In genomic region chr9:125841444-125841843, GRCh38 we compare ENCODE assay signal across 27 cellular contexts.
DNase-seq lines count a peak whose midpoint lies in the region; ATAC-seq, FAIRE-seq and TF ChIP-seq lines count a peak whose summit lies in the region.
"Had no signal": no experiment of that assay in that cellular context is flagged by ENCODE, and none has a peak within 500 bp of the region (broad histone marks: within the 10 kb centered on the region; RNA-seq: fewer than 3 reads in every experiment).

No MANE protein-coding gene starts in this region.

- POLR2A ChIA-PET in CD8-positive, alpha-beta T cell (lab: Charles Lee), result interaction anchor here (1.0 kb wide), 1 partner anchor 10 kb away, joined by 3 read pairs; no protein-coding TSS in a partner anchor

- intact Hi-C loops in activated CD4-positive, alpha-beta T cell treated with anti-CD3 and anti-CD28 coated beads, Interleukin-2, amount 10 ng/mL, durations not matched to agents 24 days and 14 days (cut with micrococcal nuclease), result no loop called here
- intact Hi-C loops in CD8-positive, alpha-beta T cell (cut with DNase I, micrococcal nuclease), result loop anchor here in 1 of 2 experiments (2.0 kb wide), 1 partner anchor 79 kb away; no protein-coding TSS in a partner anchor

- H3K4me1 ChIP-seq in BLaER1, result peaks cover 74% of the 10 kb centered on the region
- H3K4me1 ChIP-seq in CD8-positive, alpha-beta T cell (ENCODE audit: insufficient read depth, low read length), result no peaks in the 10 kb centered on the region
- H3K4me1 ChIP-seq: breast epithelium, prostate gland, testis had no signal

- no peak for TF ChIP-seq CTCF in CD8-positive, alpha-beta T cell (IDR thresholded peaks at IDR 0.05)

- H3K9me3 ChIP-seq in BLaER1, result no peaks in the 10 kb centered on the region
- no peaks in the 10 kb centered on the region for H3K9me3 ChIP-seq in CD8-positive, alpha-beta T cell (ENCODE audit: low read length)
- H3K9me3 ChIP-seq: breast epithelium, prostate gland, testis, vagina had no signal

- FAIRE-seq in H54 (lab: Jason Lieb, UNC), result peak; percentile 99
- peak; percentile 43 for FAIRE-seq in islet of Langerhans (lab: Jason Lieb, UNC)

- no peak overlapping the region for H3K4me3 ChIP-seq in BLaER1
- no peak overlapping the region for H3K4me3 ChIP-seq in CD8-positive, alpha-beta T cell (ENCODE audit: low read depth, low read length)
- H3K4me3 ChIP-seq: breast epithelium, neural progenitor cell, prostate gland, skin epidermis, testis, vagina had no signal

- CTCF ChIA-PET in CD8-positive, alpha-beta T cell (lab: Charles Lee), result interaction anchor here (1.3 kb wide), 1 partner anchor 11 kb away, joined by 3 read pairs; no protein-coding TSS in a partner anchor

- no peaks in the 10 kb centered on the region for H3K9me3 Mint-ChIP-seq in activated CD4-positive, alpha-beta T cell treated with anti-CD3 and anti-CD28 coated beads, Interleukin-2, amount 10 ng/mL, durations not matched to agents 24 days and 14 days
- no peaks in the 10 kb centered on the region for H3K9me3 Mint-ChIP-seq in CD8-positive, alpha-beta T cell
- H3K9me3 Mint-ChIP-seq: activated T-cell treated with anti-CD3 and anti-CD28 coated beads, Interleukin-2, amount 50 U/mL, for 4 hours; HFFc6; stimulated activated effector memory CD8-positive, alpha-beta T cell treated with anti-CD3 and anti-CD28 coated beads, Interleukin-12 subunit alpha, Interleukin-12 subunit beta, amount 100 ng/mL, for 72 hours had no signal

- no peak overlapping the region for H3K4me3 Mint-ChIP-seq in activated CD4-positive, alpha-beta T cell treated with anti-CD3 and anti-CD28 coated beads, Interleukin-2, amount 10 ng/mL, durations not matched to agents 24 days and 14 days
- H3K4me3 Mint-ChIP-seq in CD8-positive, alpha-beta T cell, result no peak overlapping the region
- H3K4me3 Mint-ChIP-seq: activated T-cell treated with anti-CD3 and anti-CD28 coated beads, Interleukin-2, amount 50 U/mL, for 4 hours; HFFc6; neural progenitor cell; stimulated activated effector memory CD8-positive, alpha-beta T cell treated with anti-CD3 and anti-CD28 coated beads, Interleukin-12 subunit alpha, Interleukin-12 subunit beta, amount 100 ng/mL, for 72 hours had no signal

- no peaks in the 10 kb centered on the region for H3K27me3 Mint-ChIP-seq in activated CD4-positive, alpha-beta T cell treated with anti-CD3 and anti-CD28 coated beads, Interleukin-2, amount 10 ng/mL, durations not matched to agents 24 days and 14 days
- no peaks in the 10 kb centered on the region for H3K27me3 Mint-ChIP-seq in CD8-positive, alpha-beta T cell (ENCODE audit: low read depth)

- H3K27ac ChIP-seq in BLaER1, result peak overlapping the region; percentile 76
- H3K27ac ChIP-seq in CD8-positive, alpha-beta T cell (ENCODE audit: low read depth, low read length), result no peak overlapping the region
- H3K27ac ChIP-seq: breast epithelium, prostate gland, skin epidermis, testis, vagina had no signal

- no peaks in the 10 kb centered on the region for H3K27me3 ChIP-seq in BLaER1
- H3K27me3 ChIP-seq in CD8-positive, alpha-beta T cell (ENCODE audit: insufficient read depth, low read length), result no peaks in the 10 kb centered on the region
- H3K27me3 ChIP-seq: breast epithelium, neural progenitor cell, testis, vagina had no signal

- H3K4me2 ChIP-seq in BLaER1, result peak overlapping the region; percentile 80

- no peaks in the 10 kb centered on the region for H3K36me3 ChIP-seq in BLaER1
- no peaks in the 10 kb centered on the region for H3K36me3 ChIP-seq in CD8-positive, alpha-beta T cell (ENCODE audit: insufficient read depth, low read length)
- H3K36me3 ChIP-seq: breast epithelium, prostate gland, vagina had no signal

- no peaks in the 10 kb centered on the region for H3K36me3 Mint-ChIP-seq in activated CD4-positive, alpha-beta T cell treated with anti-CD3 and anti-CD28 coated beads, Interleukin-2, amount 10 ng/mL, durations not matched to agents 24 days and 14 days (ENCODE audit: low read depth)
- peaks cover 4% of the 10 kb centered on the region for H3K36me3 Mint-ChIP-seq in CD8-positive, alpha-beta T cell
- H3K36me3 Mint-ChIP-seq: stimulated activated effector memory CD8-positive, alpha-beta T cell treated with anti-CD3 and anti-CD28 coated beads, Interleukin-12 subunit alpha, Interleukin-12 subunit beta, amount 100 ng/mL, for 72 hours had no signal

- H3K9ac ChIP-seq in BLaER1, result peak overlapping the region; percentile 64; the same call in 1 of the 2 replicates
- H3K9ac ChIP-seq: neural progenitor cell had no signal

- H4K20me1 ChIP-seq in BLaER1, result no peaks in the 10 kb centered on the region

- no peak for TF ChIP-seq POLR2A in H54 (IDR thresholded peaks at IDR 0.05; ENCODE audit: low read depth, low read length)

- no peak for DNase-seq in H54 (ENCODE audit: insufficient read length, low spot score)
- DNase-seq in activated CD4-positive, alpha-beta T cell treated with anti-CD3 and anti-CD28 coated beads, Interleukin-2, amount 10 ng/mL, durations not matched to agents 24 days and 14 days, result no peak
- DNase-seq in activated T-cell treated with anti-CD3 and anti-CD28 coated beads for 4 hours, result no peak
- DNase-seq in CD8-positive, alpha-beta T cell, result no peak
- DNase-seq: activated CD4-positive, alpha-beta T cell treated with anti-CD3 and anti-CD28 coated beads for 1 hour; activated CD8-positive, alpha-beta memory T cell treated with anti-CD3 and anti-CD28 coated beads for 24 hours; activated naive CD4-positive, alpha-beta T cell; activated T-cell treated with anti-CD3 and anti-CD28 coated beads, Interleukin-2, amount 50 U/mL, for 4 hours; C1 segment of cervical spinal cord; HFFc6; NCI-H1417 treated with DMSO at 0.1 percent for 48 hours; NCI-H2107; NCI-H510A; stimulated activated CD4-positive, alpha-beta T cell treated with anti-CD3 and anti-CD28 coated beads, Interleukin-2, amount 100 ng/mL, for 24 hours; T1000; testis had no signal

- H3K4me1 Mint-ChIP-seq in activated CD4-positive, alpha-beta T cell treated with anti-CD3 and anti-CD28 coated beads, Interleukin-2, amount 10 ng/mL, durations not matched to agents 24 days and 14 days, result no peaks in the 10 kb centered on the region
- peaks cover 19% of the 10 kb centered on the region for H3K4me1 Mint-ChIP-seq in CD8-positive, alpha-beta T cell (ENCODE audit: low read depth)
- H3K4me1 Mint-ChIP-seq: stimulated activated effector memory CD8-positive, alpha-beta T cell treated with anti-CD3 and anti-CD28 coated beads, Interleukin-12 subunit alpha, Interleukin-12 subunit beta, amount 100 ng/mL, for 72 hours had no signal

- no peak for ATAC-seq in HG02852 (IDR thresholded peaks at IDR 0.05; ENCODE audit: unreplicated experiment)
- no peak for ATAC-seq in CD8-positive, alpha-beta T cell
- ATAC-seq: activated T-cell treated with anti-CD3 and anti-CD28 coated beads, Interleukin-2, amount 50 U/mL, for 4 hours; left lobe of liver; stimulated activated effector memory CD8-positive, alpha-beta T cell treated with anti-CD3 and anti-CD28 coated beads, Interleukin-12 subunit alpha, Interleukin-12 subunit beta, amount 100 ng/mL, for 72 hours had no signal

- no peak overlapping the region for H3K27ac Mint-ChIP-seq in activated CD4-positive, alpha-beta T cell treated with anti-CD3 and anti-CD28 coated beads, Interleukin-2, amount 10 ng/mL, durations not matched to agents 24 days and 14 days
- H3K27ac Mint-ChIP-seq in CD8-positive, alpha-beta T cell, result no peak overlapping the region
- H3K27ac Mint-ChIP-seq: HFFc6; neural progenitor cell; stimulated activated effector memory CD8-positive, alpha-beta T cell treated with anti-CD3 and anti-CD28 coated beads, Interleukin-12 subunit alpha, Interleukin-12 subunit beta, amount 100 ng/mL, for 72 hours had no signal

TF ChIP-seq in PFSK-1, 5 proteins besides CTCF, POLR2A, EP300 and RAD21:
- no peak for TF ChIP-seq REST (IDR thresholded peaks at IDR 0.05; ENCODE audit: insufficient read depth in 1 of 2, low read depth in 2 of 2, low read length in 2 of 2)
- peak; percentile 69; the same call in 1 of the 2 replicates for TF ChIP-seq SIN3A (IDR thresholded peaks at IDR 0.05; ENCODE audit: borderline replicate concordance, insufficient read depth, low read length)
